In genomic region chr1:23792151-23792945, GRCh38 we compare ENCODE assay signal across 9 cellular contexts. TPM values are rescaled to one million over a fixed set of nuclear protein-coding genes. Genes with fewer than 3 reads are reported as not detected.
DNase-seq lines count a peak whose midpoint lies in the region; ATAC-seq, FAIRE-seq and TF ChIP-seq lines count a peak whose summit lies in the region.
"Had no signal": no experiment of that assay in that cellular context is flagged by ENCODE, and none has a peak within 500 bp of the region (broad histone marks: within the 10 kb centered on the region; RNA-seq: fewer than 3 reads in every experiment).

No MANE protein-coding gene starts in this region.

- no peak for ATAC-seq in left lung

- WGBS in tibial nerve, 2 donors, result 39 to 56% methylated on average over 6 to 19 of the region's 19 CpGs

- H2AFZ ChIP-seq in astrocyte (ENCODE audit: low read depth, low read length), result no peak overlapping the region

- DNase-seq in activated naive CD4-positive, alpha-beta T cell treated with anti-CD3 and anti-CD28 coated beads, Interleukin-2, amount 10 ng/mL, durations not matched to agents 7 days and 5 days, result no peak
- DNase-seq in activated naive CD4-positive, alpha-beta T cell (lab: John Stamatoyannopoulos, UW), result no peak
- DNase-seq in astrocyte (ENCODE audit: low read depth), result no peak
- no peak for DNase-seq in left lung
- DNase-seq in tibial nerve (ENCODE audit: low spot score in 2 of 2), result no peak
- no peak for DNase-seq in NCI-H2107 treated with DMSO at 0.1 percent for 48 hours (lab: John Stamatoyannopoulos, UW; ENCODE audit: unreplicated experiment)
- DNase-seq in NCI-H526 (lab: John Stamatoyannopoulos, UW), result no peak
- DNase-seq in stimulated activated CD4-positive, alpha-beta T cell treated with anti-CD3 and anti-CD28 coated beads, Interleukin-2, amount 100 ng/mL, for 24 hours, result no peak
- DNase-seq: activated CD4-positive, alpha-beta T cell treated with anti-CD3 and anti-CD28 coated beads, Interleukin-2, amount 50 U/mL, for 1 hour had no signal

- H4K20me1 ChIP-seq in astrocyte (ENCODE audit: insufficient read depth, low read length), result peaks cover 20% of the 10 kb centered on the region

- H3K4me1 Mint-ChIP-seq in activated naive CD4-positive, alpha-beta T cell treated with anti-CD3 and anti-CD28 coated beads, Interleukin-2, amount 10 ng/mL, durations not matched to agents 7 days and 5 days, result peaks cover 33% of the 10 kb centered on the region
- H3K4me1 Mint-ChIP-seq in astrocyte (ENCODE audit: low read depth, unreplicated experiment), result peaks cover 12% of the 10 kb centered on the region

- TF ChIP-seq CTCF in astrocyte (IDR thresholded peaks at IDR 0.05; ENCODE audit: insufficient read depth, low read depth, low read length) (no peak), left lung (IDR thresholded peaks at IDR 0.05) (no peak), tibial nerve (IDR thresholded peaks at IDR 0.05) (no peak)

- H3K27me3 Mint-ChIP-seq in activated naive CD4-positive, alpha-beta T cell treated with anti-CD3 and anti-CD28 coated beads, Interleukin-2, amount 10 ng/mL, durations not matched to agents 7 days and 5 days, result no peaks in the 10 kb centered on the region
- H3K27me3 Mint-ChIP-seq in astrocyte (ENCODE audit: low read depth, unreplicated experiment), result no peaks in the 10 kb centered on the region

- peaks cover 30% of the 10 kb centered on the region for H3K4me1 ChIP-seq in astrocyte (ENCODE audit: insufficient read depth, low read length)
- H3K4me1 ChIP-seq in left lung, result peaks cover 13 to 33% of the 10 kb centered on the region in 2 donors
- peaks cover 0 to 45% (median 19%) of the 10 kb centered on the region in 4 donors for H3K4me1 ChIP-seq in tibial nerve

- FAIRE-seq in astrocyte (lab: Jason Lieb, UNC), result no peak

- H3K27ac Mint-ChIP-seq in activated naive CD4-positive, alpha-beta T cell treated with anti-CD3 and anti-CD28 coated beads, Interleukin-2, amount 10 ng/mL, durations not matched to agents 7 days and 5 days, result peak overlapping the region; percentile 49
- H3K27ac Mint-ChIP-seq in astrocyte (ENCODE audit: unreplicated experiment), result no peak overlapping the region

- H3K9me3 Mint-ChIP-seq in activated naive CD4-positive, alpha-beta T cell treated with anti-CD3 and anti-CD28 coated beads, Interleukin-2, amount 10 ng/mL, durations not matched to agents 7 days and 5 days, result no peaks in the 10 kb centered on the region
- H3K9me3 Mint-ChIP-seq in astrocyte (ENCODE audit: unreplicated experiment), result no peaks in the 10 kb centered on the region

- H3K27ac ChIP-seq in astrocyte (ENCODE audit: low read depth, low read length) (peak overlapping the region; percentile 8), left lung (peak overlapping the region in 1 of 2 donors; percentile 18), tibial nerve (peak overlapping the region in 2 of 4 donors; percentile 85 to 91)

- no peak for TF ChIP-seq EP300 in tibial nerve (IDR thresholded peaks at IDR 0.05)

- intact Hi-C loops in left lung (cut with DNase I), result no loop called here

- peak overlapping the region; percentile 91 for H3K9ac ChIP-seq in astrocyte (ENCODE audit: low read length)

- no peaks in the 10 kb centered on the region for H3K9me3 ChIP-seq in astrocyte (ENCODE audit: insufficient read depth, low read depth, low read length)
- no peaks in the 10 kb centered on the region for H3K9me3 ChIP-seq in left lung
- H3K9me3 ChIP-seq in tibial nerve, result no peaks in the 10 kb centered on the region

- CTCF ChIA-PET in activated naive CD4-positive, alpha-beta T cell treated with anti-CD3 and anti-CD28 coated beads, Interleukin-2, amount 10 ng/mL, durations not matched to agents 7 days and 5 days (lab: Charles Lee), result interaction anchor here (1.5 to 1.6 kb wide), 2 partner anchors 19 to 125 kb away, joined by 4 to 6 read pairs; no protein-coding TSS in a partner anchor

- peak overlapping the region; percentile 100 for H3K4me2 ChIP-seq in astrocyte (ENCODE audit: low read length)

- no peaks in the 10 kb centered on the region for H3K27me3 ChIP-seq in astrocyte (ENCODE audit: insufficient read depth, low read length)
- no peaks in the 10 kb centered on the region for H3K27me3 ChIP-seq in left lung
- no peaks in the 10 kb centered on the region for H3K27me3 ChIP-seq in tibial nerve

- H3K36me3 Mint-ChIP-seq in activated naive CD4-positive, alpha-beta T cell treated with anti-CD3 and anti-CD28 coated beads, Interleukin-2, amount 10 ng/mL, durations not matched to agents 7 days and 5 days, result peaks cover 25% of the 10 kb centered on the region
- H3K36me3 Mint-ChIP-seq in astrocyte (ENCODE audit: low read depth, unreplicated experiment), result peaks cover 7% of the 10 kb centered on the region

- H3K36me3 ChIP-seq in astrocyte (ENCODE audit: insufficient read depth, low read length) (peaks cover 10% of the 10 kb centered on the region), left lung (peaks cover 0 to 60% of the 10 kb centered on the region in 2 donors), tibial nerve (peaks cover 0 to 65% (median 8%) of the 10 kb centered on the region in 3 donors)

- H3K4me3 ChIP-seq in astrocyte (ENCODE audit: insufficient read depth, low read depth, low read length) (peak overlapping the region; percentile 94), left lung (peak overlapping the region; percentile 69 to 89), tibial nerve (peak overlapping the region in 3 of 4 donors; percentile 50 to 91 (median 65))

- TF ChIP-seq POLR2A in tibial nerve (IDR thresholded peaks at IDR 0.05), result no peak

- peaks cover 29% of the 10 kb centered on the region for H3K79me2 ChIP-seq in astrocyte (ENCODE audit: insufficient read depth, low read length)

- peak overlapping the region; percentile 86 for H3K4me3 Mint-ChIP-seq in activated naive CD4-positive, alpha-beta T cell treated with anti-CD3 and anti-CD28 coated beads, Interleukin-2, amount 10 ng/mL, durations not matched to agents 7 days and 5 days
- peak overlapping the region; percentile 97 for H3K4me3 Mint-ChIP-seq in astrocyte (ENCODE audit: unreplicated experiment)

RNA-seq across cellular contexts. Expression of gene LYPLA2, which starts 1.4 kb away (rescaled TPM):
- total RNA-seq in astrocyte (79.0 and 91.7 TPM in 2 replicates), left lung (10 to 100 TPM; 64.2 to 65.8 TPM), tibial nerve (10 to 100 TPM; 23.6 to 36.3 (median 31.6) TPM)

RNA-seq across cellular contexts. Expression of gene GALE, which starts 8.2 kb away (rescaled TPM):
- total RNA-seq in astrocyte (24.1 and 27.0 TPM in 2 replicates), left lung (10 to 100 TPM; 57.5 to 68.0 TPM), tibial nerve (10 to 100 TPM; 12.6 to 21.6 (median 15.8) TPM)

RNA-seq across cellular contexts. Expression of gene PITHD1, which starts 14.1 kb away (rescaled TPM):
- total RNA-seq in astrocyte, result 33.7 and 37.3 TPM in 2 replicates
- 10 to 100 TPM; 50.3 to 63.8 TPM for total RNA-seq in left lung
- total RNA-seq in tibial nerve, result 100 to 1,000 TPM in 1 of 4 donors, 10 to 100 TPM in 3; 64.2 to 105 (median 68.0) TPM

RNA-seq across cellular contexts. Expression of gene HMGCL, which starts 32.9 kb away (rescaled TPM):
- total RNA-seq in astrocyte (17.1 and 20.9 TPM in 2 replicates), left lung (10 to 100 TPM; 34.1 to 51.3 TPM), tibial nerve (10 to 100 TPM; 38.7 to 53.3 (median 44.3) TPM)

RNA-seq across cellular contexts. Expression of gene ELOA, which starts 49.1 kb away (rescaled TPM):
- total RNA-seq in astrocyte, result 58.1 and 62.2 TPM in 2 replicates
- total RNA-seq in left lung, result 10 to 100 TPM; 48.6 to 50.3 TPM
- 10 to 100 TPM; 21.4 to 32.7 (median 23.7) TPM for total RNA-seq in tibial nerve
